ENCODE assay signal across 21 cellular contexts in genomic region chr9:119941081-119941480, GRCh38.
A peak's percentile ranks its signal among the peaks of the same experiment; 100 is the strongest.
DNase-seq lines count a peak whose midpoint lies in the region; ATAC-seq and TF ChIP-seq lines count a peak whose summit lies in the region.
"Had no signal": no experiment of that assay in that cellular context is flagged by ENCODE, and none has a peak within 500 bp of the region (broad histone marks: within the 10 kb centered on the region; RNA-seq: fewer than 3 reads in every experiment).

No MANE protein-coding gene starts in this region.

- no peaks in the 10 kb centered on the region for H3K36me3 ChIP-seq in vagina
- H3K36me3 ChIP-seq: BE2C; BLaER1 treated with 17β-estradiol and CSF1 and Interleukin-3, amounts not matched to agents 10 nM and 100 nM had no signal

- no peak overlapping the region for H3K27ac ChIP-seq in vagina
- H3K27ac ChIP-seq: 22Rv1; BLaER1 treated with 17β-estradiol and CSF1 and Interleukin-3, amounts not matched to agents 10 nM and 100 nM had no signal

- no peak for ATAC-seq in GM19035 (IDR thresholded peaks at IDR 0.05; ENCODE audit: unreplicated experiment)
- ATAC-seq in GM18519 (IDR thresholded peaks at IDR 0.05; ENCODE audit: low FRiP score, unreplicated experiment): no peak

- DNase-seq in AG10803 (ENCODE audit: low read depth): peak; percentile 63
- peak; percentile 63 for DNase-seq in astrocyte of the cerebellum (ENCODE audit: low read depth)
- peak; percentile 78 for DNase-seq in cerebellum (ENCODE audit: low spot score)
- peak; percentile 52 for DNase-seq in retina
- DNase-seq in vagina (ENCODE audit: extremely low spot score in 2 of 2): no peak
- DNase-seq in activated gamma-delta T cell (lab: John Stamatoyannopoulos, UW): no peak
- DNase-seq: AML-193; BE2C; CD4-positive, alpha-beta T cell; CD8-positive, alpha-beta memory T cell; DMS 273 treated with DMSO at 0.1 percent for 48 hours; DMS79; EL; GF-D8; GOT3; H7; HCEC 1CT had no signal

- H3K9me3 ChIP-seq in vagina: no peaks in the 10 kb centered on the region
- H3K9me3 ChIP-seq: BE2C; BLaER1 treated with 17β-estradiol and CSF1 and Interleukin-3, amounts not matched to agents 10 nM and 100 nM had no signal

- intact Hi-C loops in vagina (cut with DNase I): no loop called here

- in situ Hi-C loops in astrocyte of the cerebellum (cut with HindIII; ENCODE audit: low sequenced_read_pairs): no loop called here

- TF ChIP-seq CTCF in AG10803 (conservative IDR thresholded peaks at IDR 0.05; ENCODE audit: low read length): no peak
- TF ChIP-seq CTCF in astrocyte of the cerebellum (IDR thresholded peaks at IDR 0.05; ENCODE audit: low read depth, low read length, missing control alignments): no peak
- TF ChIP-seq CTCF in vagina (IDR thresholded peaks at IDR 0.05): no peak

- no peak for TF ChIP-seq POLR2A in vagina (IDR thresholded peaks at IDR 0.05)

- H3K27me3 ChIP-seq in vagina: no peaks in the 10 kb centered on the region
- H3K27me3 ChIP-seq: BE2C; BLaER1 treated with 17β-estradiol and CSF1 and Interleukin-3, amounts not matched to agents 10 nM and 100 nM had no signal

- H3K4me1 ChIP-seq in vagina: no peaks in the 10 kb centered on the region
- H3K4me1 ChIP-seq: BE2C had no signal

- no peak overlapping the region for H3K4me3 ChIP-seq in AG10803 (ENCODE audit: low read length)
- H3K4me3 ChIP-seq in astrocyte of the cerebellum (ENCODE audit: low read depth, low read length): no peak overlapping the region
- no peak overlapping the region for H3K4me3 ChIP-seq in vagina
- H3K4me3 ChIP-seq: BLaER1 treated with 17β-estradiol and CSF1 and Interleukin-3, amounts not matched to agents 10 nM and 100 nM had no signal

Comparison
In these comparisons a context has a peak if more than half of its experiments do, and no peak if none do; other contexts are left out.
1. DNase-seq: peak in AG10803 (single experiment), astrocyte of the cerebellum (single experiment), cerebellum (single experiment) and retina (single experiment); none in vagina (0 of 2) and activated gamma-delta T cell (single experiment).